ENCODE assay signal across 1 cellular context in genomic region chr16:4414187-4414909, GRCh38.
A peak's percentile ranks its signal among the peaks of the same experiment; 100 is the strongest.
TF ChIP-seq lines count a peak whose summit lies in the region.

No MANE protein-coding gene starts in this region.

TF ChIP-seq in GM12878, 131 proteins besides CTCF, POLR2A, EP300 and RAD21 (continued from another document and continues in another):
- TF ChIP-seq FOXK2 (IDR thresholded peaks at IDR 0.05) (peak; percentile 92), HDAC2 (IDR thresholded peaks at IDR 0.05) (no peak), BMI1 (IDR thresholded peaks at IDR 0.05; ENCODE audit: borderline replicate concordance) (peak; percentile 46; the same call in 1 of the 2 replicates), BRCA1 (IDR thresholded peaks at IDR 0.05; ENCODE audit: low read depth, low read length) (no peak), BACH1 (IDR thresholded peaks at IDR 0.05; ENCODE audit: borderline replicate concordance) (peak; percentile 48; the same call in 1 of the 2 replicates), MEF2B (IDR thresholded peaks at IDR 0.05; ENCODE audit: partially characterized antibody, poor library complexity, severe bottlenecking) (peak; percentile 66), PBX3 (IDR thresholded peaks at IDR 0.05; ENCODE audit: insufficient replicate concordance, low read depth, low read length) (no peak), CBX5 (IDR thresholded peaks at IDR 0.05; ENCODE audit: low read depth) (no peak), TAF1 (IDR thresholded peaks at IDR 0.05; ENCODE audit: borderline replicate concordance, low read depth, low read length) (no peak; the same call in 1 of the 2 replicates), EGR1 (IDR thresholded peaks at IDR 0.05; ENCODE audit: borderline replicate concordance in 1 of 2, low read depth in 2 of 2, low read length in 2 of 2) (peak in 1 of 2 experiments; percentile 96; a peak in 2 of 3 replicates), DPF2 (IDR thresholded peaks at IDR 0.05) (peak; percentile 48; the same call in 1 of the 2 replicates), CHD2 (IDR thresholded peaks at IDR 0.05; ENCODE audit: borderline replicate concordance, low read depth, low read length) (0 out of 2 replicates have a peak, but pooled peaks have one; percentile 53), USF1 (IDR thresholded peaks at IDR 0.05; ENCODE audit: borderline replicate concordance, extremely low read length, insufficient read depth, low read depth, low read length) (no peak), NBN (IDR thresholded peaks at IDR 0.05) (peak; percentile 97), RELB (IDR thresholded peaks at IDR 0.05; ENCODE audit: low read depth) (peak; percentile 93), USF2 (IDR thresholded peaks at IDR 0.05; ENCODE audit: borderline replicate concordance, low read depth, low read length) (no peak), BCLAF1 (IDR thresholded peaks at IDR 0.05) (no peak), ZNF592 (IDR thresholded peaks at IDR 0.05) (no peak), RCOR1 (conservative IDR thresholded peaks at IDR 0.05; ENCODE audit: low read depth, low read length) (no peak), BHLHE40 (IDR thresholded peaks at IDR 0.05; ENCODE audit: borderline replicate concordance in 1 of 2, low read depth in 2 of 2, low read length in 1 of 2) (peak; percentile 95 to 96), GABPA (IDR thresholded peaks at IDR 0.05; ENCODE audit: low read depth) (0 out of 2 replicates have a peak, but pooled peaks have one; percentile 46), RB1 (IDR thresholded peaks at IDR 0.05; ENCODE audit: borderline replicate concordance) (no peak), KAT2A (conservative IDR thresholded peaks at IDR 0.05; ENCODE audit: control insufficient read depth, low read depth, low read length) (no peak), SRF (IDR thresholded peaks at IDR 0.05; ENCODE audit: low read depth in 2 of 2, low read length in 2 of 2) (no peak), MLLT1 (IDR thresholded peaks at IDR 0.05) (peak; percentile 97), NFYA (IDR thresholded peaks at IDR 0.05; ENCODE audit: borderline replicate concordance, low read depth, low read length) (no peak), SUPT20H (IDR thresholded peaks at IDR 0.05; ENCODE audit: borderline replicate concordance, control insufficient read depth, low read depth, low read length) (no peak), ZNF274 (IDR thresholded peaks at IDR 0.05; ENCODE audit: insufficient read depth, insufficient read length) (no peak), JUNB (IDR thresholded peaks at IDR 0.05) (peak; percentile 73), ZZZ3 (IDR thresholded peaks at IDR 0.05; ENCODE audit: control insufficient read depth, insufficient read length, low read depth) (no peak), REST (IDR thresholded peaks at IDR 0.05; ENCODE audit: low read depth, low read length) (no peak), MYB (IDR thresholded peaks at IDR 0.05; ENCODE audit: borderline replicate concordance, low read depth, low read length) (no peak), RAD51 (IDR thresholded peaks at IDR 0.05) (no peak), IKZF1 (conservative IDR thresholded peaks at IDR 0.05) (peak; percentile 77), POU2F2 (IDR thresholded peaks at IDR 0.05; ENCODE audit: borderline replicate concordance, low read depth, low read length) (no peak; the same call in 2 of the 3 replicates), BCL11A (IDR thresholded peaks at IDR 0.05; ENCODE audit: low read depth, low read length) (peak; percentile 36; the same call in 1 of the 2 replicates), MYC (IDR thresholded peaks at IDR 0.05; ENCODE audit: insufficient read depth, insufficient read length, insufficient replicate concordance, low read length, severe bottlenecking) (no peak), IRF4 (IDR thresholded peaks at IDR 0.05; ENCODE audit: low read depth, low read length) (peak; percentile 81), LARP7 (IDR thresholded peaks at IDR 0.05) (no peak), ZNF217 (IDR thresholded peaks at IDR 0.05) (no peak), NR2C2 (IDR thresholded peaks at IDR 0.05; ENCODE audit: borderline replicate concordance, control insufficient read depth, insufficient read length, low read depth) (no peak), RBBP5 (conservative IDR thresholded peaks at IDR 0.05) (no peak), EED (IDR thresholded peaks at IDR 0.05; ENCODE audit: low read depth) (peak; percentile 63), SREBF1 (IDR thresholded peaks at IDR 0.05; ENCODE audit: low read length) (no peak), FOS (IDR thresholded peaks at IDR 0.05; ENCODE audit: borderline replicate concordance, extremely low read depth, insufficient read length) (no peak), IRF3 (IDR thresholded peaks at IDR 0.05) (no peak)
- TF ChIP-seq, protein P1, sequence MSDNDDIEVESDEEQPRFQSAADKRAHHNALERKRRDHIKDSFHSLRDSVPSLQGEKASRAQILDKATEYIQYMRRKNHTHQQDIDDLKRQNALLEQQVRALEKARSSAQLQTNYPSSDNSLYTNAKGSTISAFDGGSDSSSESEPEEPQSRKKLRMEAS (IDR thresholded peaks at IDR 0.05; ENCODE audit: low read depth, low read length): peak; percentile 60; the same call in 1 of the 2 replicates
